In genomic region chr5:87770016-87770415, GRCh38 we compare ENCODE assay signal across 19 cellular contexts.
A peak's percentile ranks its signal among the peaks of the same experiment; 100 is the strongest.
DNase-seq lines count a peak whose midpoint lies in the region; ATAC-seq, FAIRE-seq and TF ChIP-seq lines count a peak whose summit lies in the region.
"Had no signal": no experiment of that assay in that cellular context is flagged by ENCODE, and none has a peak within 500 bp of the region (broad histone marks: within the 10 kb centered on the region; RNA-seq: fewer than 3 reads in every experiment).

No MANE protein-coding gene starts in this region.

- BruUV-seq in HepG2 (replicated peaks; lab: Mats Ljungman, UMichigan), result no TSS peak

- H3K27me3 ChIP-seq in GM23338 (ENCODE audit: insufficient read depth) (no peaks in the 10 kb centered on the region), HepG2 (ENCODE audit: control insufficient read depth in 1 of 2, insufficient read depth in 2 of 2, low read length in 2 of 2) (no peaks in the 10 kb centered on the region)
- H3K27me3 ChIP-seq: BLaER1 had no signal

- H3K4me1 ChIP-seq in GM23338 (ENCODE audit: insufficient read depth) (peaks cover 17% of the 10 kb centered on the region), HepG2 (ENCODE audit: insufficient read depth, low read length) (no peaks in the 10 kb centered on the region)
- H3K4me1 ChIP-seq: BLaER1 had no signal

- H3K27ac Mint-ChIP-seq in GM23338, result no peak overlapping the region
- H3K27ac Mint-ChIP-seq in brain, result peak overlapping the region; percentile 88 to 98 (median 97)
- H3K27ac Mint-ChIP-seq in glutamatergic neuron (ENCODE audit: unreplicated experiment), result no peak overlapping the region
- H3K27ac Mint-ChIP-seq: CD4-positive, CD25-positive, alpha-beta regulatory T cell had no signal

- FAIRE-seq in HepG2 (lab: Jason Lieb, UNC), result no peak
- FAIRE-seq: D721Med, G401.6, K562 had no signal

- H3K9me2 ChIP-seq in GM23338 (ENCODE audit: insufficient read depth), result no peaks in the 10 kb centered on the region

- H3K36me3 ChIP-seq in GM23338 (ENCODE audit: insufficient read depth) (no peaks in the 10 kb centered on the region), HepG2 (replicated peaks in 1 of 2; ENCODE audit: control insufficient read depth in 1 of 2, insufficient read depth in 2 of 2, low read length in 2 of 2) (no peaks in the 10 kb centered on the region)
- H3K36me3 ChIP-seq: BLaER1 had no signal

- H3K79me2 ChIP-seq in GM23338 (replicated peaks; ENCODE audit: insufficient read depth) (no peaks in the 10 kb centered on the region), HepG2 (ENCODE audit: insufficient read depth, low read length) (no peaks in the 10 kb centered on the region)

- H3K9ac ChIP-seq in HepG2 (ENCODE audit: insufficient read depth, low read depth, low read length), result no peak overlapping the region
- H3K9ac ChIP-seq: BLaER1 had no signal

- no peak overlapping the region for H2AFZ ChIP-seq in GM23338
- no peak overlapping the region for H2AFZ ChIP-seq in HepG2 (ENCODE audit: low read length)

- CTCF ChIA-PET in HepG2 (lab: Yijun Ruan, JAX; ENCODE audit: low intra/inter-chr PET ratio, low total read pairs), result no interaction called here

- H3K36me3 Mint-ChIP-seq in GM23338 (ENCODE audit: low read depth) (no peaks in the 10 kb centered on the region), brain (no peaks in the 10 kb centered on the region), glutamatergic neuron (ENCODE audit: unreplicated experiment) (no peaks in the 10 kb centered on the region)
- H3K36me3 Mint-ChIP-seq: CD4-positive, CD25-positive, alpha-beta regulatory T cell had no signal

- no peak for DNase-seq in GM23338 (ENCODE audit: low spot score)
- DNase-seq in glutamatergic neuron, result no peak
- no peak for DNase-seq in NCI-H1092 (lab: John Stamatoyannopoulos, UW)
- no peak for DNase-seq in stimulated activated naive CD8-positive, alpha-beta T cell treated with anti-CD3 and anti-CD28 coated beads, Interleukin-15, Interleukin-2, amounts not matched to agents 100 U/mL and 50 U/mL, for 24 hours
- DNase-seq in HepG2 (ENCODE audit: low spot score), result no peak
- DNase-seq: CD4-positive, CD25-positive, alpha-beta regulatory T cell; MV-4-11; NCI-H2029; NCI-H446; NCI-H524 treated with DMSO at 0.1 percent for 48 hours; SHP77 had no signal

- no peaks in the 10 kb centered on the region for H3F3A ChIP-seq in GM23338 (replicated peaks; ENCODE audit: low read depth)

- in situ Hi-C loops in HepG2 (cut with HindIII; ENCODE audit: extremely low pct_ligation_motif_present, low pct_unique_long_range_greater_than_20kb), result no loop called here

- H3K9me3 ChIP-seq in HepG2 (ENCODE audit: low read length), result no peaks in the 10 kb centered on the region
- H3K9me3 ChIP-seq: BLaER1 had no signal

- no peak for TF ChIP-seq RAD21 in HepG2 (CRISPR knock-in tag; IDR thresholded peaks at IDR 0.05)

- H3K4me3 ChIP-seq in GM23338, result peak overlapping the region; percentile 51; the same call in 1 of the 2 replicates
- H3K4me3 ChIP-seq in HepG2 (replicated peaks in 1 of 3; ENCODE audit: insufficient read depth in 1 of 3, low read depth in 2 of 3, low read length in 3 of 3), result no peak overlapping the region
- H3K4me3 ChIP-seq: BLaER1, K562 had no signal

- TF ChIP-seq EP300 in HepG2 (IDR thresholded peaks at IDR 0.05; ENCODE audit: low read depth in 2 of 2, low read length in 2 of 2), result no peak
- TF ChIP-seq EP300 in HepG2 (CRISPR knock-in tag; IDR thresholded peaks at IDR 0.05; ENCODE audit: borderline replicate concordance), result no peak

- H3K9me3 Mint-ChIP-seq in GM23338 (no peaks in the 10 kb centered on the region), brain (no peaks in the 10 kb centered on the region), glutamatergic neuron (ENCODE audit: unreplicated experiment) (no peaks in the 10 kb centered on the region)

- intact Hi-C loops in HepG2 (cut with micrococcal nuclease; ENCODE audit: unreplicated experiment), result no loop called here

- H3K4me2 ChIP-seq in GM23338 (peak overlapping the region; percentile 78), HepG2 (ENCODE audit: low read depth, low read length) (no peak overlapping the region)
- H3K4me2 ChIP-seq: BLaER1 had no signal

- no peak for ATAC-seq in GM23338
- ATAC-seq in stimulated activated naive CD8-positive, alpha-beta T cell treated with anti-CD3 and anti-CD28 coated beads, Interleukin-15, Interleukin-2, amounts not matched to agents 100 U/mL and 50 U/mL, for 24 hours, result no peak
- ATAC-seq in HepG2, result no peak
- ATAC-seq: K562, Panc1 had no signal

- H3K4me3 Mint-ChIP-seq in GM23338 (peak overlapping the region; percentile 68; the same call in 2 of the 3 replicates), brain (peak overlapping the region in 4 of 5 experiments; percentile 80 to 91 (median 86)), glutamatergic neuron (ENCODE audit: unreplicated experiment) (peak overlapping the region; percentile 67)
- H3K4me3 Mint-ChIP-seq: CD4-positive, CD25-positive, alpha-beta regulatory T cell had no signal

- TF ChIP-seq CTCF in GM23338 (conservative IDR thresholded peaks at IDR 0.05; ENCODE audit: low read depth in 2 of 2), result no peak
- no peak for TF ChIP-seq CTCF in brain (conservative IDR thresholded peaks at IDR 0.05)
- no peak for TF ChIP-seq CTCF in glutamatergic neuron (IDR thresholded peaks at IDR 0.05; ENCODE audit: partially characterized antibody, unreplicated experiment)
- TF ChIP-seq CTCF in HepG2 (CRISPR knock-in tag; IDR thresholded peaks at IDR 0.05), result no peak

- H3K27ac ChIP-seq in GM23338 (ENCODE audit: low read depth), result no peak overlapping the region
- peak overlapping the region; percentile 41 for H3K27ac ChIP-seq in temporal lobe (ENCODE audit: low read depth, low read length)
- no peak overlapping the region for H3K27ac ChIP-seq in HepG2 (ENCODE audit: extremely low read length, insufficient read depth, low read length)
- H3K27ac ChIP-seq: BLaER1, RWPE1 had no signal

- H4K20me1 ChIP-seq in GM23338 (replicated peaks; ENCODE audit: insufficient read depth) (no peaks in the 10 kb centered on the region), HepG2 (ENCODE audit: insufficient read depth, low read length) (no peaks in the 10 kb centered on the region)
- H4K20me1 ChIP-seq: BLaER1 had no signal

- no peak for TF ChIP-seq POLR2A in HepG2 (IDR thresholded peaks at IDR 0.05; ENCODE audit: insufficient read depth in 1 of 2, low read depth in 2 of 2, low read length in 2 of 2)

- POLR2A ChIA-PET in HepG2 (lab: Yijun Ruan, JAX), result no interaction called here

- WGBS in HepG2 (ENCODE audit: low lambda C conversion rate), result 11% methylated on average over 5 of the region's 5 CpGs

- H3K27me3 Mint-ChIP-seq in GM23338 (ENCODE audit: insufficient read depth, low read depth, poor library complexity), result no peaks in the 10 kb centered on the region
- peaks cover 6% of the 10 kb centered on the region for H3K27me3 Mint-ChIP-seq in brain
- no peaks in the 10 kb centered on the region for H3K27me3 Mint-ChIP-seq in glutamatergic neuron (ENCODE audit: unreplicated experiment)

- H3K4me1 Mint-ChIP-seq in GM23338, result peaks cover 21% of the 10 kb centered on the region
- H3K4me1 Mint-ChIP-seq in brain, result peaks cover 45% of the 10 kb centered on the region
- no peaks in the 10 kb centered on the region for H3K4me1 Mint-ChIP-seq in glutamatergic neuron (ENCODE audit: low read depth, unreplicated experiment)
- H3K4me1 Mint-ChIP-seq: CD4-positive, CD25-positive, alpha-beta regulatory T cell had no signal

TF ChIP-seq in GM23338, 12 proteins besides CTCF, POLR2A, EP300 and RAD21:
- TF ChIP-seq CREB1 (CRISPR knock-in tag; IDR thresholded peaks at IDR 0.05; ENCODE audit: low read depth) (no peak), JUNB (IDR thresholded peaks at IDR 0.05; ENCODE audit: unreplicated experiment) (no peak), POLR2AphosphoS5 (IDR thresholded peaks at IDR 0.05; ENCODE audit: low read depth) (no peak)

TF ChIP-seq in HepG2, 621 proteins besides CTCF, POLR2A, EP300 and RAD21 (continues in another document):
- TF ChIP-seq, protein P1, sequence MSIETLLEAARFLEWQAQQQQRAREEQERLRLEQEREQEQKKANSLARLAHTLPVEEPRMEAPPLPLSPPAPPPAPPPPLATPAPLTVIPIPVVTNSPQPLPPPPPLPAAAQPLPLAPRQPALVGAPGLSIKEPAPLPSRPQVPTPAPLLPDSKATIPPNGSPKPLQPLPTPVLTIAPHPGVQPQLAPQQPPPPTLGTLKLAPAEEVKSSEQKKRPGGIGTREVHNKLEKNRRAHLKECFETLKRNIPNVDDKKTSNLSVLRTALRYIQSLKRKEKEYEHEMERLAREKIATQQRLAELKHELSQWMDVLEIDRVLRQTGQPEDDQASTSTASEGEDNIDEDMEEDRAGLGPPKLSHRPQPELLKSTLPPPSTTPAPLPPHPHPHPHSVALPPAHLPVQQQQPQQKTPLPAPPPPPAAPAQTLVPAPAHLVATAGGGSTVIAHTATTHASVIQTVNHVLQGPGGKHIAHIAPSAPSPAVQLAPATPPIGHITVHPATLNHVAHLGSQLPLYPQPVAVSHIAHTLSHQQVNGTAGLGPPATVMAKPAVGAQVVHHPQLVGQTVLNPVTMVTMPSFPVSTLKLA (IDR thresholded peaks at IDR 0.05), result no peak
- no peak for TF ChIP-seq SMAD3 (CRISPR knock-in tag; IDR thresholded peaks at IDR 0.05)
- no peak for TF ChIP-seq NKX3-1 (CRISPR knock-in tag; IDR thresholded peaks at IDR 0.05)

Comparison
In these comparisons a context has a peak if more than half of its experiments do, and no peak if none do; other contexts are left out.
1. H3K27ac Mint-ChIP-seq: peak in brain (5 of 5); none in GM23338 (single experiment) and glutamatergic neuron (single experiment).
2. Peak in every context shown above with its lines, with median percentiles within 50 percentile points of each other: H3K4me3 Mint-ChIP-seq.